ENCODE assay signal across 11 cellular contexts in genomic region chr16:3101841-3102470, GRCh38. TPM values are rescaled to one million over a fixed set of nuclear protein-coding genes. Genes with fewer than 3 reads are reported as not detected.
DNase-seq lines count a peak whose midpoint lies in the region; ATAC-seq and TF ChIP-seq lines count a peak whose summit lies in the region.
"Had no signal": no experiment of that assay in that cellular context is flagged by ENCODE, and none has a peak within 500 bp of the region (broad histone marks: within the 10 kb centered on the region; RNA-seq: fewer than 3 reads in every experiment).

No MANE protein-coding gene starts in this region.

- H3K9me3 ChIP-seq in A673 (ENCODE audit: low read depth, low read length, poor library complexity, severe bottlenecking) (no peaks in the 10 kb centered on the region), lower lobe of right lung (no peaks in the 10 kb centered on the region)

- BruUV-seq in A673 (replicated peaks; lab: Mats Ljungman, UMichigan): no TSS peak

- H3K27ac Mint-ChIP-seq in activated naive CD4-positive, alpha-beta T cell treated with anti-CD3 and anti-CD28 coated beads, Interleukin-2, amount 10 ng/mL, durations not matched to agents 7 days and 5 days: peak overlapping the region; percentile 93

- H3K4me1 ChIP-seq in A673 (ENCODE audit: insufficient read depth, low read length, poor library complexity, severe bottlenecking) (peaks cover 17% of the 10 kb centered on the region), lower lobe of right lung (peaks cover 35% of the 10 kb centered on the region)

- H3K4me3 Mint-ChIP-seq in activated naive CD4-positive, alpha-beta T cell treated with anti-CD3 and anti-CD28 coated beads, Interleukin-2, amount 10 ng/mL, durations not matched to agents 7 days and 5 days: peak overlapping the region; percentile 74

- peak overlapping the region; percentile 19 for H3K27ac ChIP-seq in A673 (ENCODE audit: low read depth, low read length, poor library complexity, severe bottlenecking)
- peak overlapping the region; percentile 21 for H3K27ac ChIP-seq in HL-60 (replicated peaks)
- peak overlapping the region; percentile 80 for H3K27ac ChIP-seq in lower lobe of right lung

- in situ Hi-C loops in G401 (cut with HindIII; ENCODE audit: low sequenced_read_pairs): no loop called here

- CTCF ChIA-PET in A673 (lab: Charles Lee): interaction anchor here (0.7 kb wide), 2 partner anchors 21 to 533 kb away, joined by 3 to 9 read pairs; no protein-coding TSS in a partner anchor
- CTCF ChIA-PET in activated naive CD4-positive, alpha-beta T cell treated with anti-CD3 and anti-CD28 coated beads, Interleukin-2, amount 10 ng/mL, durations not matched to agents 7 days and 5 days (lab: Charles Lee): interaction anchor here (0.9 to 11.4 kb wide), 10 partner anchors 9 to 49 kb away, joined by 3 to 200 read pairs (median 5); no protein-coding TSS in a partner anchor

- H3K27me3 Mint-ChIP-seq in activated naive CD4-positive, alpha-beta T cell treated with anti-CD3 and anti-CD28 coated beads, Interleukin-2, amount 10 ng/mL, durations not matched to agents 7 days and 5 days: peaks cover 18% of the 10 kb centered on the region

- DNase-seq in A673 (ENCODE audit: low spot score): peak; percentile 63
- DNase-seq in HL-60 (ENCODE audit: low read depth in 1 of 2, low spot score in 1 of 2): peak; percentile 72 to 74
- DNase-seq in activated naive CD4-positive, alpha-beta T cell treated with anti-CD3 and anti-CD28 coated beads, Interleukin-2, amount 10 ng/mL, durations not matched to agents 7 days and 5 days: peak; percentile 62
- no peak for DNase-seq in lower lobe of right lung
- DNase-seq in KG1 (lab: John Stamatoyannopoulos, UW): no peak
- no peak for DNase-seq in NCI-H1092 (lab: John Stamatoyannopoulos, UW)
- DNase-seq in glomerular visceral epithelial cell (ENCODE audit: extremely low spot score): no peak
- DNase-seq in G401 (ENCODE audit: low spot score): no peak
- DNase-seq: NCI-H2171 had no signal

- no peaks in the 10 kb centered on the region for H3K36me3 Mint-ChIP-seq in activated naive CD4-positive, alpha-beta T cell treated with anti-CD3 and anti-CD28 coated beads, Interleukin-2, amount 10 ng/mL, durations not matched to agents 7 days and 5 days

- intact Hi-C loops in A673 (cut with micrococcal nuclease; ENCODE audit: unreplicated experiment): no loop called here
- intact Hi-C loops in lower lobe of right lung (cut with DNase I): no loop called here

- peaks cover 77% of the 10 kb centered on the region for H3K4me1 Mint-ChIP-seq in activated naive CD4-positive, alpha-beta T cell treated with anti-CD3 and anti-CD28 coated beads, Interleukin-2, amount 10 ng/mL, durations not matched to agents 7 days and 5 days

- no peak for TF ChIP-seq CTCF in A673 (conservative IDR thresholded peaks at IDR 0.05; ENCODE audit: low read depth, low read length)
- TF ChIP-seq CTCF in HL-60 (IDR thresholded peaks at IDR 0.05; ENCODE audit: insufficient read depth, low read length): no peak
- no peak for TF ChIP-seq CTCF in lower lobe of right lung (IDR thresholded peaks at IDR 0.05)

- POLR2A ChIA-PET in A673 (lab: Charles Lee; ENCODE audit: low non-redundant PET): no interaction called here

- H3K4me3 ChIP-seq in A673 (ENCODE audit: low read depth, low read length, poor library complexity, severe bottlenecking) (no peak overlapping the region), HL-60 (replicated peaks; ENCODE audit: insufficient read depth, low read length) (no peak overlapping the region), lower lobe of right lung (peak overlapping the region; percentile 17)

- H3K27me3 ChIP-seq in A673 (replicated peaks; ENCODE audit: insufficient read depth, low read depth, low read length, poor library complexity) (no peaks in the 10 kb centered on the region), HL-60 (ENCODE audit: insufficient read depth, poor library complexity, severe bottlenecking) (no peaks in the 10 kb centered on the region), lower lobe of right lung (ENCODE audit: low read depth) (no peaks in the 10 kb centered on the region)

- H3K9me3 Mint-ChIP-seq in activated naive CD4-positive, alpha-beta T cell treated with anti-CD3 and anti-CD28 coated beads, Interleukin-2, amount 10 ng/mL, durations not matched to agents 7 days and 5 days: no peaks in the 10 kb centered on the region

- H3K36me3 ChIP-seq in A673 (ENCODE audit: insufficient read depth, low read length, poor library complexity, severe bottlenecking): no peaks in the 10 kb centered on the region
- H3K36me3 ChIP-seq in lower lobe of right lung: no peaks in the 10 kb centered on the region

- no peak for ATAC-seq in lower lobe of right lung
- ATAC-seq: esophagus mucosa had no signal

RNA-seq across cellular contexts. Expression of gene ZSCAN10, which starts 2.9 kb away (rescaled TPM):
- total RNA-seq in A673 (2021): not detected in 2 replicates
- total RNA-seq in lower lobe of right lung: not detected
- 11.2 and 17.3 TPM in 2 replicates for total RNA-seq in G401 (2014; rRNA removed; shearing (Covaris generic))
- total RNA-seq: esophagus mucosa, H4 had no signal

RNA-seq across cellular contexts. Expression of gene ZNF205, which starts 10.4 kb away (rescaled TPM):
- total RNA-seq in A673 (2021) (16.8 and 19.0 TPM in 2 replicates), lower lobe of right lung (11.9 TPM)
- total RNA-seq in G401 (2014; rRNA removed; shearing (Covaris generic)): 21.3 and 27.6 TPM in 2 replicates

RNA-seq across cellular contexts. Expression of gene ZNF213, which starts 32.9 kb away (rescaled TPM):
- total RNA-seq in A673 (2021) (16.0 and 16.1 TPM in 2 replicates), lower lobe of right lung (10.2 TPM)
- 0.31 and 0.61 TPM in 2 replicates for total RNA-seq in G401 (2014; rRNA removed; shearing (Covaris generic))

RNA-seq across cellular contexts. Expression of gene IL32, which starts 36.5 kb away (rescaled TPM):
- 4.5 and 7.7 TPM in 2 replicates for total RNA-seq in A673 (2021)
- 79.1 TPM for total RNA-seq in lower lobe of right lung
- total RNA-seq in G401 (2014; rRNA removed; shearing (Covaris generic)): 17.4 and 22.8 TPM in 2 replicates

RNA-seq across cellular contexts. Expression of gene MMP25, which starts 55.6 kb away (rescaled TPM):
- total RNA-seq in A673 (2021) (0.80 and 1.3 TPM in 2 replicates), lower lobe of right lung (22.7 TPM)
- total RNA-seq in G401 (2014; rRNA removed; shearing (Covaris generic)): 0.95 and 2.9 TPM in 2 replicates

Comparison
In these comparisons a context has a peak if more than half of its experiments do, and no peak if none do; other contexts are left out.
1. DNase-seq: peak in A673 (single experiment), HL-60 (2 of 2) and activated naive CD4-positive, alpha-beta T cell treated with anti-CD3 and anti-CD28 coated beads, Interleukin-2, amount 10 ng/mL, durations not matched to agents 7 days and 5 days (single experiment); none in lower lobe of right lung (single experiment), KG1 (single experiment), NCI-H1092 (single experiment), glomerular visceral epithelial cell (single experiment) and G401 (single experiment).
2. H3K27ac ChIP-seq: peak in every context shown above with its lines; median percentile 80 in lower lobe of right lung; 21 in HL-60; 19 in A673.
3. RNA of gene ZSCAN10, which starts 2.9 kb away (total RNA-seq): 11.2 to 17.3 TPM in G401; not detected in A673 and not detected in lower lobe of right lung (single experiment); every median in the first group is over 10 times any median in the second.